In the genomic region with DNA sequence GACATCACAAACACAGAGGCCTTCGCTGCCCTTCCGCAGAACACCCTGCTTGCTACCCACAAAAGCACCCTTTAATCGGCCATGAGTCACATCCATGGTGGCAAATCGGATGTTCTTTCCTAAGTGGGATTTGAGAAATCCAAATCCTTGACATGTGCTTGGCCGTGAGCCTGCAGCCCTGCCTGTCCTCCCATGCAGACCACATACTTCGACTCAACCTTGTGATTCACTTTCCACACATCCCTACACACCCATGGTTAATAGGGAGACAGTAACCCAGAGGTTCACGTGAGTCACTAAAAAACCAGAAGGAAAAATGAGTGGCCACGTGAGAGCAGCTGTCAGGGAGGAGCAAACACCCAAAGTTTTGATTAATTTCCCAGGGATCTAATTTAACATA, we compare ENCODE assay signal across 1 cellular context.
TF ChIP-seq lines count a peak whose summit lies in the region.

No MANE protein-coding gene starts in this region.

TF ChIP-seq in WTC11, 78 proteins besides CTCF, POLR2A, EP300 and RAD21 (continued from another document):
- TF ChIP-seq FOXJ3 (CRISPR knock-in tag; IDR thresholded peaks at IDR 0.05; ENCODE audit: borderline replicate concordance) (no peak), PRRX2 (CRISPR knock-in tag; IDR thresholded peaks at IDR 0.05) (no peak)
- TF ChIP-seq, protein P1, sequence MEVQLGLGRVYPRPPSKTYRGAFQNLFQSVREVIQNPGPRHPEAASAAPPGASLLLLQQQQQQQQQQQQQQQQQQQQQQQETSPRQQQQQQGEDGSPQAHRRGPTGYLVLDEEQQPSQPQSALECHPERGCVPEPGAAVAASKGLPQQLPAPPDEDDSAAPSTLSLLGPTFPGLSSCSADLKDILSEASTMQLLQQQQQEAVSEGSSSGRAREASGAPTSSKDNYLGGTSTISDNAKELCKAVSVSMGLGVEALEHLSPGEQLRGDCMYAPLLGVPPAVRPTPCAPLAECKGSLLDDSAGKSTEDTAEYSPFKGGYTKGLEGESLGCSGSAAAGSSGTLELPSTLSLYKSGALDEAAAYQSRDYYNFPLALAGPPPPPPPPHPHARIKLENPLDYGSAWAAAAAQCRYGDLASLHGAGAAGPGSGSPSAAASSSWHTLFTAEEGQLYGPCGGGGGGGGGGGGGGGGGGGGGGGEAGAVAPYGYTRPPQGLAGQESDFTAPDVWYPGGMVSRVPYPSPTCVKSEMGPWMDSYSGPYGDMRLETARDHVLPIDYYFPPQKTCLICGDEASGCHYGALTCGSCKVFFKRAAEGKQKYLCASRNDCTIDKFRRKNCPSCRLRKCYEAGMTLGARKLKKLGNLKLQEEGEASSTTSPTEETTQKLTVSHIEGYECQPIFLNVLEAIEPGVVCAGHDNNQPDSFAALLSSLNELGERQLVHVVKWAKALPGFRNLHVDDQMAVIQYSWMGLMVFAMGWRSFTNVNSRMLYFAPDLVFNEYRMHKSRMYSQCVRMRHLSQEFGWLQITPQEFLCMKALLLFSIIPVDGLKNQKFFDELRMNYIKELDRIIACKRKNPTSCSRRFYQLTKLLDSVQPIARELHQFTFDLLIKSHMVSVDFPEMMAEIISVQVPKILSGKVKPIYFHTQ (CRISPR knock-in tag; IDR thresholded peaks at IDR 0.05), result no peak
- TF ChIP-seq, protein P2, sequence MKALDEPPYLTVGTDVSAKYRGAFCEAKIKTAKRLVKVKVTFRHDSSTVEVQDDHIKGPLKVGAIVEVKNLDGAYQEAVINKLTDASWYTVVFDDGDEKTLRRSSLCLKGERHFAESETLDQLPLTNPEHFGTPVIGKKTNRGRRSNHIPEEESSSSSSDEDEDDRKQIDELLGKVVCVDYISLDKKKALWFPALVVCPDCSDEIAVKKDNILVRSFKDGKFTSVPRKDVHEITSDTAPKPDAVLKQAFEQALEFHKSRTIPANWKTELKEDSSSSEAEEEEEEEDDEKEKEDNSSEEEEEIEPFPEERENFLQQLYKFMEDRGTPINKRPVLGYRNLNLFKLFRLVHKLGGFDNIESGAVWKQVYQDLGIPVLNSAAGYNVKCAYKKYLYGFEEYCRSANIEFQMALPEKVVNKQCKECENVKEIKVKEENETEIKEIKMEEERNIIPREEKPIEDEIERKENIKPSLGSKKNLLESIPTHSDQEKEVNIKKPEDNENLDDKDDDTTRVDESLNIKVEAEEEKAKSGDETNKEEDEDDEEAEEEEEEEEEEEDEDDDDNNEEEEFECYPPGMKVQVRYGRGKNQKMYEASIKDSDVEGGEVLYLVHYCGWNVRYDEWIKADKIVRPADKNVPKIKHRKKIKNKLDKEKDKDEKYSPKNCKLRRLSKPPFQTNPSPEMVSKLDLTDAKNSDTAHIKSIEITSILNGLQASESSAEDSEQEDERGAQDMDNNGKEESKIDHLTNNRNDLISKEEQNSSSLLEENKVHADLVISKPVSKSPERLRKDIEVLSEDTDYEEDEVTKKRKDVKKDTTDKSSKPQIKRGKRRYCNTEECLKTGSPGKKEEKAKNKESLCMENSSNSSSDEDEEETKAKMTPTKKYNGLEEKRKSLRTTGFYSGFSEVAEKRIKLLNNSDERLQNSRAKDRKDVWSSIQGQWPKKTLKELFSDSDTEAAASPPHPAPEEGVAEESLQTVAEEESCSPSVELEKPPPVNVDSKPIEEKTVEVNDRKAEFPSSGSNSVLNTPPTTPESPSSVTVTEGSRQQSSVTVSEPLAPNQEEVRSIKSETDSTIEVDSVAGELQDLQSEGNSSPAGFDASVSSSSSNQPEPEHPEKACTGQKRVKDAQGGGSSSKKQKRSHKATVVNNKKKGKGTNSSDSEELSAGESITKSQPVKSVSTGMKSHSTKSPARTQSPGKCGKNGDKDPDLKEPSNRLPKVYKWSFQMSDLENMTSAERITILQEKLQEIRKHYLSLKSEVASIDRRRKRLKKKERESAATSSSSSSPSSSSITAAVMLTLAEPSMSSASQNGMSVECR (CRISPR knock-in tag; IDR thresholded peaks at IDR 0.05; ENCODE audit: borderline replicate concordance), result no peak
- TF ChIP-seq, protein P3, sequence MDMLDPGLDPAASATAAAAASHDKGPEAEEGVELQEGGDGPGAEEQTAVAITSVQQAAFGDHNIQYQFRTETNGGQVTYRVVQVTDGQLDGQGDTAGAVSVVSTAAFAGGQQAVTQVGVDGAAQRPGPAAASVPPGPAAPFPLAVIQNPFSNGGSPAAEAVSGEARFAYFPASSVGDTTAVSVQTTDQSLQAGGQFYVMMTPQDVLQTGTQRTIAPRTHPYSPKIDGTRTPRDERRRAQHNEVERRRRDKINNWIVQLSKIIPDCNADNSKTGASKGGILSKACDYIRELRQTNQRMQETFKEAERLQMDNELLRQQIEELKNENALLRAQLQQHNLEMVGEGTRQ (CRISPR knock-in tag; IDR thresholded peaks at IDR 0.05), result no peak
TF ChIP-seq in WTC11: peak in this region for 0.
